In the genomic region with DNA sequence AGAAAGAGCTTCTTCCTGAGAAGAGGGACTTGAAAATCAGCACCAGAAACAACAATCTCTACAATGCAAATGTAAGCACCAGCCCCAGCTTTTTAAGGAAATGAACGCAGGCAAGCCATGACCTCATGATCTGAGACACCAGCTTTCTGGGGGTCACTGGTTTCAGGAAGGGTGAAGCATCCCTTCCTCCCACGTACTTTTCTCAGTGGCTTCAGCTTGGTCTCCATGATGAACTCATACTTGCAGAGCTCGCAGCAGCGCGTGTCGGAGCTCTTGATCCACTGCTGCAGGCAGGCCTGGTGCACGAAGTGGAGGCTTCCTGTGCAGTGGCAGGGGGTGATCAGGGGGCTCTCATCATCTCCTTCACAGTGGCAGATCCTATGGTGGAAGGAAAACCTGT, we compare ENCODE assay signal across 11 cellular contexts.
A peak's percentile ranks its signal among the peaks of the same experiment; 100 is the strongest.
DNase-seq lines count a peak whose midpoint lies in the region; ATAC-seq and TF ChIP-seq lines count a peak whose summit lies in the region.
"Had no signal": no experiment of that assay in that cellular context is flagged by ENCODE, and none has a peak within 500 bp of the region (broad histone marks: within the 10 kb centered on the region; RNA-seq: fewer than 3 reads in every experiment).

No MANE protein-coding gene starts in this region.

- no peak for TF ChIP-seq CTCF in activated CD8-positive, alpha-beta T cell treated with anti-CD3 and anti-CD28 coated beads for 36 hours (IDR thresholded peaks at IDR 0.05)
- no peak for TF ChIP-seq CTCF in upper lobe of right lung (IDR thresholded peaks at IDR 0.05)

- POLR2A ChIA-PET in activated CD8-positive, alpha-beta T cell treated with anti-CD3 and anti-CD28 coated beads, Interleukin-2, amount 10 ng/mL, durations not matched to agents 7 days and 5 days (lab: Charles Lee): interaction anchor here (1.6 kb wide), 1 partner anchor 40 kb away, joined by 4 read pairs; no protein-coding TSS in a partner anchor
- POLR2A ChIA-PET in activated CD8-positive, alpha-beta T cell treated with anti-CD3 and anti-CD28 coated beads for 36 hours (lab: Charles Lee): interaction anchor here (1.2 kb wide), 1 partner anchor 15 kb away, joined by 4 read pairs; no protein-coding TSS in a partner anchor

- peaks cover 67% of the 10 kb centered on the region for H3K4me1 Mint-ChIP-seq in activated CD8-positive, alpha-beta T cell treated with anti-CD3 and anti-CD28 coated beads, Interleukin-2, amount 10 ng/mL, durations not matched to agents 7 days and 5 days (ENCODE audit: low read depth)
- H3K4me1 Mint-ChIP-seq in activated CD8-positive, alpha-beta T cell treated with anti-CD3 and anti-CD28 coated beads for 36 hours (ENCODE audit: low read depth): peaks cover 9% of the 10 kb centered on the region

- no peaks in the 10 kb centered on the region for H3K9me3 ChIP-seq in Karpas-422 (ENCODE audit: low read length)
- no peaks in the 10 kb centered on the region for H3K9me3 ChIP-seq in upper lobe of right lung
- H3K9me3 ChIP-seq: A549 had no signal

- H3K4me3 ChIP-seq in Karpas-422 (ENCODE audit: low read length): peak overlapping the region; percentile 55
- H3K4me3 ChIP-seq in upper lobe of right lung: no peak overlapping the region
- H3K4me3 ChIP-seq: A549 had no signal

- no peak overlapping the region for H2AFZ ChIP-seq in Karpas-422 (ENCODE audit: low read length)

- no peaks in the 10 kb centered on the region for H3K27me3 ChIP-seq in Karpas-422 (ENCODE audit: low read length)
- H3K27me3 ChIP-seq in upper lobe of right lung: no peaks in the 10 kb centered on the region

- H3K4me1 ChIP-seq in Karpas-422 (ENCODE audit: low read length) (peaks cover 62% of the 10 kb centered on the region), upper lobe of right lung (peaks cover 8% of the 10 kb centered on the region)
- H3K4me1 ChIP-seq: A549 had no signal

- H3K36me3 ChIP-seq in Karpas-422 (ENCODE audit: insufficient read depth, low read length) (0 out of 2 replicates have a peak, but pooled peaks cover 4% of the 10 kb centered on the region), upper lobe of right lung (peaks cover 36% of the 10 kb centered on the region)

- intact Hi-C loops in activated CD8-positive, alpha-beta T cell treated with anti-CD3 and anti-CD28 coated beads for 36 hours (cut with micrococcal nuclease): loop anchor here (10.0 kb wide), 1 partner anchor 264 kb away; a partner anchor contains a TSS
- intact Hi-C loops in upper lobe of right lung (cut with DNase I): no loop called here

- peaks cover 38% of the 10 kb centered on the region for H3K36me3 Mint-ChIP-seq in activated CD8-positive, alpha-beta T cell treated with anti-CD3 and anti-CD28 coated beads, Interleukin-2, amount 10 ng/mL, durations not matched to agents 7 days and 5 days (ENCODE audit: low read depth)
- H3K36me3 Mint-ChIP-seq in activated CD8-positive, alpha-beta T cell treated with anti-CD3 and anti-CD28 coated beads for 36 hours (ENCODE audit: low read depth): peaks cover 12% of the 10 kb centered on the region

- no peaks in the 10 kb centered on the region for H3K27me3 Mint-ChIP-seq in activated CD8-positive, alpha-beta T cell treated with anti-CD3 and anti-CD28 coated beads, Interleukin-2, amount 10 ng/mL, durations not matched to agents 7 days and 5 days (ENCODE audit: low read depth)
- no peaks in the 10 kb centered on the region for H3K27me3 Mint-ChIP-seq in activated CD8-positive, alpha-beta T cell treated with anti-CD3 and anti-CD28 coated beads for 36 hours

- H3K9me3 Mint-ChIP-seq in activated CD8-positive, alpha-beta T cell treated with anti-CD3 and anti-CD28 coated beads, Interleukin-2, amount 10 ng/mL, durations not matched to agents 7 days and 5 days (ENCODE audit: insufficient read depth): no peaks in the 10 kb centered on the region
- no peaks in the 10 kb centered on the region for H3K9me3 Mint-ChIP-seq in activated CD8-positive, alpha-beta T cell treated with anti-CD3 and anti-CD28 coated beads for 36 hours
- H3K9me3 Mint-ChIP-seq: H9 had no signal

- H3K4me2 ChIP-seq in Karpas-422 (ENCODE audit: low read depth, low read length, poor library complexity, severe bottlenecking): peak overlapping the region; percentile 80
- H3K4me2 ChIP-seq: A549 had no signal

- peak overlapping the region; percentile 66 for H3K9ac ChIP-seq in Karpas-422 (ENCODE audit: low read length)

- ATAC-seq in activated CD8-positive, alpha-beta T cell treated with anti-CD3 and anti-CD28 coated beads, Interleukin-2, amount 10 ng/mL, durations not matched to agents 7 days and 5 days: no peak
- ATAC-seq in activated CD8-positive, alpha-beta T cell treated with anti-CD3 and anti-CD28 coated beads for 36 hours: no peak
- ATAC-seq in HG02763 (IDR thresholded peaks at IDR 0.05; ENCODE audit: unreplicated experiment) (peak; percentile 67), upper lobe of right lung (peak; percentile 64)
- ATAC-seq: A549 had no signal

- H3K4me3 Mint-ChIP-seq in activated CD8-positive, alpha-beta T cell treated with anti-CD3 and anti-CD28 coated beads, Interleukin-2, amount 10 ng/mL, durations not matched to agents 7 days and 5 days: no peak overlapping the region
- no peak overlapping the region for H3K4me3 Mint-ChIP-seq in activated CD8-positive, alpha-beta T cell treated with anti-CD3 and anti-CD28 coated beads for 36 hours
- H3K4me3 Mint-ChIP-seq: H9 had no signal

- H3K9me2 ChIP-seq in Karpas-422 (replicated peaks; ENCODE audit: insufficient read depth, low read length): no peaks in the 10 kb centered on the region

- DNase-seq in activated CD8-positive, alpha-beta T cell treated with anti-CD3 and anti-CD28 coated beads, Interleukin-2, amount 10 ng/mL, durations not matched to agents 7 days and 5 days: no peak
- DNase-seq in activated CD8-positive, alpha-beta T cell treated with anti-CD3 and anti-CD28 coated beads for 36 hours: no peak
- DNase-seq in Karpas-422 (peak; percentile 76), upper lobe of right lung (no peak), HuH-7.5 (ENCODE audit: low spot score) (no peak), SHP77 treated with DMSO at 0.1 percent for 48 hours (lab: John Stamatoyannopoulos, UW) (no peak), foreskin melanocyte (no peak)
- DNase-seq: H9, NCI-H526 had no signal

- H3K79me2 ChIP-seq in Karpas-422 (ENCODE audit: low read length): peaks cover 38% of the 10 kb centered on the region

- no peaks in the 10 kb centered on the region for H4K20me1 ChIP-seq in Karpas-422 (ENCODE audit: insufficient read depth, low read depth, low read length)

- peak overlapping the region; percentile 94 for H3K27ac ChIP-seq in Karpas-422 (ENCODE audit: low read length)
- H3K27ac ChIP-seq in upper lobe of right lung: no peak overlapping the region
- H3K27ac ChIP-seq: A549 had no signal

- peak overlapping the region; percentile 72 for H3K27ac Mint-ChIP-seq in activated CD8-positive, alpha-beta T cell treated with anti-CD3 and anti-CD28 coated beads, Interleukin-2, amount 10 ng/mL, durations not matched to agents 7 days and 5 days
- no peak overlapping the region for H3K27ac Mint-ChIP-seq in activated CD8-positive, alpha-beta T cell treated with anti-CD3 and anti-CD28 coated beads for 36 hours

- CTCF ChIA-PET in activated CD8-positive, alpha-beta T cell treated with anti-CD3 and anti-CD28 coated beads, Interleukin-2, amount 10 ng/mL, durations not matched to agents 7 days and 5 days (lab: Charles Lee): interaction anchor here (1.1 to 3.9 kb wide), 5 partner anchors 40 to 517 kb away, joined by 3 to 18 read pairs (median 7); a partner anchor contains a TSS
- CTCF ChIA-PET in activated CD8-positive, alpha-beta T cell treated with anti-CD3 and anti-CD28 coated beads for 36 hours (lab: Charles Lee): interaction anchor here (1.0 to 2.0 kb wide), 7 partner anchors 8 to 226 kb away, joined by 3 to 5 read pairs (median 4); a partner anchor contains a TSS

Comparison
In these comparisons a context has a peak if more than half of its experiments do, and no peak if none do; other contexts are left out.
1. ATAC-seq: peak in HG02763 (single experiment) and upper lobe of right lung (single experiment); none in activated CD8-positive, alpha-beta T cell treated with anti-CD3 and anti-CD28 coated beads, Interleukin-2, amount 10 ng/mL, durations not matched to agents 7 days and 5 days (single experiment) and activated CD8-positive, alpha-beta T cell treated with anti-CD3 and anti-CD28 coated beads for 36 hours (single experiment).